ENCODE assay signal across 8 cellular contexts in genomic region chr3:128845119-128845518, GRCh38. TPM values are rescaled to one million over a fixed set of nuclear protein-coding genes. Genes with fewer than 3 reads are reported as not detected.
DNase-seq lines count a peak whose midpoint lies in the region; ATAC-seq, FAIRE-seq and TF ChIP-seq lines count a peak whose summit lies in the region.

No MANE protein-coding gene starts in this region.

- H3K4me3 ChIP-seq in psoas muscle, result peak overlapping the region; percentile 66

- no peaks in the 10 kb centered on the region for H3K9me3 Mint-ChIP-seq in chondrocyte (ENCODE audit: low read depth)

- H3K36me3 Mint-ChIP-seq in chondrocyte (ENCODE audit: low read depth), result no peaks in the 10 kb centered on the region

- H3K27ac ChIP-seq in KOPT-K1 (ENCODE audit: low read depth, low read length, poor library complexity, severe bottlenecking) (peak overlapping the region; percentile 89), psoas muscle (peak overlapping the region; percentile 81)

- peak overlapping the region; percentile 72 for H3K4me3 Mint-ChIP-seq in chondrocyte (ENCODE audit: unreplicated experiment)

- no peaks in the 10 kb centered on the region for H3K36me3 ChIP-seq in KOPT-K1 (ENCODE audit: insufficient read depth, low read length)
- no peaks in the 10 kb centered on the region for H3K36me3 ChIP-seq in psoas muscle (ENCODE audit: insufficient read depth in 1 of 2, low read depth in 1 of 2)

- intact Hi-C loops in psoas muscle (cut with DNase I), result loop anchor here (1.0 to 5.0 kb wide), 3 partner anchors 34 to 168 kb away; partner anchors contain the start of gene ACAD9 (in 1 of the 2)

- no peak for FAIRE-seq in frontal cortex (lab: Jason Lieb, UNC)

- peak; percentile 51 to 59 for DNase-seq in NOMO-1 (lab: John Stamatoyannopoulos, UW; ENCODE audit: unreplicated experiment in 2 of 2)
- DNase-seq in NOMO-1 treated with dmso at 0.1 percent for 144 hours (lab: John Stamatoyannopoulos, UW; ENCODE audit: unreplicated experiment), result no peak
- DNase-seq in chondrocyte (ENCODE audit: low spot score), result no peak
- no peak for DNase-seq in psoas muscle
- no peak for DNase-seq in frontal cortex (ENCODE audit: low spot score in 2 of 2)
- no peak for DNase-seq in NK-92 (lab: John Stamatoyannopoulos, UW; ENCODE audit: unreplicated experiment)
- no peak for DNase-seq in AG20443 (ENCODE audit: low spot score)

- H3K4me1 ChIP-seq in psoas muscle, result peaks cover 12% of the 10 kb centered on the region

- WGBS in psoas muscle, 3 donors, result 61 to 66% (median 64%) methylated on average over 8 of the region's 8 CpGs

- no peak for ATAC-seq in psoas muscle

- H3K9me3 ChIP-seq in KOPT-K1 (ENCODE audit: insufficient read depth, low read length, poor library complexity, severe bottlenecking), result no peaks in the 10 kb centered on the region
- no peaks in the 10 kb centered on the region for H3K9me3 ChIP-seq in psoas muscle

- H3K27ac Mint-ChIP-seq in chondrocyte (ENCODE audit: unreplicated experiment), result peak overlapping the region; percentile 15

- H3K4me1 Mint-ChIP-seq in chondrocyte (ENCODE audit: low read depth), result peaks cover 13% of the 10 kb centered on the region

- TF ChIP-seq CTCF in chondrocyte (IDR thresholded peaks at IDR 0.05) (no peak), psoas muscle (IDR thresholded peaks at IDR 0.05) (no peak)

- H3K27me3 ChIP-seq in psoas muscle (ENCODE audit: insufficient read depth in 3 of 3, low read length in 2 of 3), result no peaks in the 10 kb centered on the region

- no peaks in the 10 kb centered on the region for H3K27me3 Mint-ChIP-seq in chondrocyte (ENCODE audit: low read depth)

RNA-seq across cellular contexts. Expression of gene ACAD9, which starts 34.3 kb away (rescaled TPM):
- 33.3 to 45.7 TPM (median 33.9 TPM) in 3 replicates for total RNA-seq in chondrocyte
- 10 to 100 TPM; 23.9 to 47.8 (median 32.6) TPM for total RNA-seq in psoas muscle
- polyA plus RNA-seq in psoas muscle, result 10 to 100 TPM; 17.0 to 30.0 (median 23.4) TPM
- total RNA-seq in frontal cortex, result 27.7 TPM

Comparison
In these comparisons a context has a peak if more than half of its experiments do, and no peak if none do; other contexts are left out.
1. DNase-seq: peak in NOMO-1 (2 of 2); none in NOMO-1 treated with dmso at 0.1 percent for 144 hours (single experiment), chondrocyte (single experiment), psoas muscle (0 of 2), frontal cortex (0 of 2), NK-92 (single experiment) and AG20443 (single experiment).